In genomic region chr2:214876815-214877214, GRCh38 we compare ENCODE assay signal across 36 cellular contexts.
A peak's percentile ranks its signal among the peaks of the same experiment; 100 is the strongest.
DNase-seq lines count a peak whose midpoint lies in the region; ATAC-seq, FAIRE-seq and TF ChIP-seq lines count a peak whose summit lies in the region.
"Had no signal": no experiment of that assay in that cellular context is flagged by ENCODE, and none has a peak within 500 bp of the region (broad histone marks: within the 10 kb centered on the region; RNA-seq: fewer than 3 reads in every experiment).

No MANE protein-coding gene starts in this region.

- H3K27ac ChIP-seq in HepG2 (ENCODE audit: extremely low read length, insufficient read depth, low read length), result no peak overlapping the region
- no peak overlapping the region for H3K27ac ChIP-seq in right lobe of liver
- H3K27ac ChIP-seq in hepatocyte, result peak overlapping the region; percentile 17
- no peak overlapping the region for H3K27ac ChIP-seq in OCI-LY7 (ENCODE audit: low read depth, low read length, poor library complexity, severe bottlenecking)
- H3K27ac ChIP-seq in A673 (ENCODE audit: low read depth, low read length, poor library complexity, severe bottlenecking), result no peak overlapping the region
- H3K27ac ChIP-seq: 22Rv1; A549; BLaER1; BLaER1 treated with 17β-estradiol and CSF1 and Interleukin-3, amounts not matched to agents 10 nM and 100 nM; C4-2B had no signal

- H3K4me2 ChIP-seq in HepG2 (ENCODE audit: low read depth, low read length) (peak overlapping the region; percentile 28; the same call in 1 of the 2 replicates), hepatocyte (peak overlapping the region; percentile 3), OCI-LY7 (ENCODE audit: low read length) (no peak overlapping the region)
- H3K4me2 ChIP-seq: A549; BLaER1; BLaER1 treated with 17β-estradiol and CSF1 and Interleukin-3, amounts not matched to agents 10 nM and 100 nM had no signal

- peaks cover 11% of the 10 kb centered on the region for H3K4me1 Mint-ChIP-seq in progenitor cell of endocrine pancreas (ENCODE audit: low read depth)
- H3K4me1 Mint-ChIP-seq: B cell; CD14-positive monocyte; CD4-positive, alpha-beta memory T cell; CD4-positive, CD25-positive, alpha-beta regulatory T cell; CD8-positive, alpha-beta memory T cell had no signal

- no peaks in the 10 kb centered on the region for H3K36me3 ChIP-seq in HepG2 (replicated peaks in 1 of 2; ENCODE audit: control insufficient read depth in 1 of 2, insufficient read depth in 2 of 2, low read length in 2 of 2)
- H3K36me3 ChIP-seq in right lobe of liver, result no peaks in the 10 kb centered on the region
- no peaks in the 10 kb centered on the region for H3K36me3 ChIP-seq in hepatocyte (replicated peaks; ENCODE audit: insufficient read depth, low read depth)
- no peaks in the 10 kb centered on the region for H3K36me3 ChIP-seq in OCI-LY7 (ENCODE audit: insufficient read depth, low read length)
- H3K36me3 ChIP-seq in A673 (ENCODE audit: insufficient read depth, low read length, poor library complexity, severe bottlenecking), result no peaks in the 10 kb centered on the region
- H3K36me3 ChIP-seq: BE2C; BLaER1; BLaER1 treated with 17β-estradiol and CSF1 and Interleukin-3, amounts not matched to agents 10 nM and 100 nM had no signal

- H3K4me1 ChIP-seq in HepG2 (ENCODE audit: insufficient read depth, low read length) (peaks cover 19% of the 10 kb centered on the region), right lobe of liver (no peaks in the 10 kb centered on the region), hepatocyte (ENCODE audit: insufficient read depth) (peaks cover 4% of the 10 kb centered on the region), OCI-LY7 (ENCODE audit: insufficient read depth, low read length, poor library complexity, severe bottlenecking) (peaks cover 5% of the 10 kb centered on the region), A673 (ENCODE audit: insufficient read depth, low read length, poor library complexity, severe bottlenecking) (no peaks in the 10 kb centered on the region)
- H3K4me1 ChIP-seq: A549; BE2C; BLaER1; BLaER1 treated with 17β-estradiol and CSF1 and Interleukin-3, amounts not matched to agents 10 nM and 100 nM; Caco-2 had no signal

- H3K9me3 ChIP-seq in HepG2 (ENCODE audit: low read length) (no peaks in the 10 kb centered on the region), right lobe of liver (no peaks in the 10 kb centered on the region), hepatocyte (ENCODE audit: low read depth) (no peaks in the 10 kb centered on the region), OCI-LY7 (ENCODE audit: low read length) (no peaks in the 10 kb centered on the region), A673 (ENCODE audit: low read depth, low read length, poor library complexity, severe bottlenecking) (no peaks in the 10 kb centered on the region)
- H3K9me3 ChIP-seq: A549, BE2C, BLaER1, Caco-2 had no signal

- WGBS in HepG2 (ENCODE audit: low lambda C conversion rate), result 6% methylated on average over 4 of the region's 4 CpGs
- 54% methylated on average over 4 of the region's 4 CpGs for WGBS in right lobe of liver (ENCODE audit: insufficient coverage, low coverage, low lambda C conversion rate, missing lambda C conversion rate)
- 71% methylated on average over 4 of the region's 4 CpGs for WGBS in hepatocyte (ENCODE audit: low lambda C conversion rate, missing lambda C conversion rate)

- H3K4me3 ChIP-seq in HepG2 (replicated peaks in 1 of 3; ENCODE audit: insufficient read depth in 1 of 3, low read depth in 2 of 3, low read length in 3 of 3), result no peak overlapping the region
- H3K4me3 ChIP-seq in right lobe of liver, result no peak overlapping the region
- H3K4me3 ChIP-seq in hepatocyte, result no peak overlapping the region
- H3K4me3 ChIP-seq in OCI-LY7 (ENCODE audit: low read depth, low read length, poor library complexity, severe bottlenecking), result no peak overlapping the region
- H3K4me3 ChIP-seq in A673 (ENCODE audit: low read depth, low read length, poor library complexity, severe bottlenecking), result no peak overlapping the region
- H3K4me3 ChIP-seq: A549; BLaER1; BLaER1 treated with 17β-estradiol and CSF1 and Interleukin-3, amounts not matched to agents 10 nM and 100 nM had no signal

- H4K20me1 ChIP-seq in HepG2 (ENCODE audit: insufficient read depth, low read length) (no peaks in the 10 kb centered on the region), hepatocyte (ENCODE audit: insufficient read depth, poor library complexity, severe bottlenecking) (no peaks in the 10 kb centered on the region), OCI-LY7 (ENCODE audit: insufficient read depth, low read length) (no peaks in the 10 kb centered on the region)
- H4K20me1 ChIP-seq: BLaER1; BLaER1 treated with 17β-estradiol and CSF1 and Interleukin-3, amounts not matched to agents 10 nM and 100 nM had no signal

- peaks cover 4% of the 10 kb centered on the region for H3K36me3 Mint-ChIP-seq in progenitor cell of endocrine pancreas (ENCODE audit: insufficient read depth)
- H3K36me3 Mint-ChIP-seq: CD14-positive monocyte; CD4-positive, alpha-beta memory T cell; CD4-positive, CD25-positive, alpha-beta regulatory T cell; CD8-positive, alpha-beta T cell had no signal

- TF ChIP-seq POLR2A in HepG2 (IDR thresholded peaks at IDR 0.05; ENCODE audit: insufficient read depth in 1 of 2, low read depth in 2 of 2, low read length in 2 of 2), result no peak
- TF ChIP-seq POLR2A in right lobe of liver (IDR thresholded peaks at IDR 0.05), result no peak

- POLR2A ChIA-PET in HepG2 (lab: Yijun Ruan, JAX), result no interaction called here
- POLR2A ChIA-PET in OCI-LY7 (lab: Charles Lee), result interaction anchor here (0.9 kb wide), 1 partner anchor 83 kb away, joined by 3 read pairs; no protein-coding TSS in a partner anchor
- POLR2A ChIA-PET in A673 (lab: Charles Lee; ENCODE audit: low non-redundant PET), result no interaction called here

- H3K27ac Mint-ChIP-seq in progenitor cell of endocrine pancreas, result peak overlapping the region; percentile 59
- H3K27ac Mint-ChIP-seq: B cell; CD14-positive monocyte; CD4-positive, alpha-beta memory T cell; CD4-positive, alpha-beta T cell; CD4-positive, CD25-positive, alpha-beta regulatory T cell; CD8-positive, alpha-beta memory T cell; CD8-positive, alpha-beta T cell had no signal

- H3K27me3 ChIP-seq in HepG2 (ENCODE audit: control insufficient read depth in 1 of 2, insufficient read depth in 2 of 2, low read length in 2 of 2), result no peaks in the 10 kb centered on the region
- no peaks in the 10 kb centered on the region for H3K27me3 ChIP-seq in right lobe of liver
- H3K27me3 ChIP-seq in hepatocyte, result no peaks in the 10 kb centered on the region
- no peaks in the 10 kb centered on the region for H3K27me3 ChIP-seq in A673 (replicated peaks; ENCODE audit: insufficient read depth, low read depth, low read length, poor library complexity)
- H3K27me3 ChIP-seq: BE2C; BLaER1; BLaER1 treated with 17β-estradiol and CSF1 and Interleukin-3, amounts not matched to agents 10 nM and 100 nM had no signal

- no TSS peak for BruUV-seq in HepG2 (replicated peaks; lab: Mats Ljungman, UMichigan)
- no TSS peak for BruUV-seq in OCI-LY7 (replicated peaks; lab: Mats Ljungman, UMichigan)
- BruUV-seq in A673 (replicated peaks; lab: Mats Ljungman, UMichigan), result no TSS peak

- peak; percentile 72 for ATAC-seq in HepG2
- no peak for ATAC-seq in right lobe of liver
- ATAC-seq: A549; CD8-positive, alpha-beta T cell had no signal

- intact Hi-C loops in HepG2 (cut with micrococcal nuclease; ENCODE audit: unreplicated experiment), result no loop called here
- intact Hi-C loops in right lobe of liver (cut with DNase I), result no loop called here
- intact Hi-C loops in OCI-LY7 (cut with micrococcal nuclease; ENCODE audit: unreplicated experiment), result no loop called here
- intact Hi-C loops in A673 (cut with micrococcal nuclease; ENCODE audit: unreplicated experiment), result no loop called here

- H3K9me2 ChIP-seq in hepatocyte (replicated peaks; ENCODE audit: insufficient read depth) (no peaks in the 10 kb centered on the region), OCI-LY7 (ENCODE audit: insufficient read depth, low read length) (no peaks in the 10 kb centered on the region)

- no peak for TF ChIP-seq RAD21 in HepG2 (CRISPR knock-in tag; IDR thresholded peaks at IDR 0.05)

- no peak for TF ChIP-seq CTCF in HepG2 (CRISPR knock-in tag; IDR thresholded peaks at IDR 0.05)
- TF ChIP-seq CTCF in right lobe of liver (IDR thresholded peaks at IDR 0.05), result no peak
- no peak for TF ChIP-seq CTCF in hepatocyte (IDR thresholded peaks at IDR 0.05; ENCODE audit: poor library complexity)
- no peak for TF ChIP-seq CTCF in progenitor cell of endocrine pancreas (IDR thresholded peaks at IDR 0.05; ENCODE audit: unreplicated experiment)
- TF ChIP-seq CTCF in OCI-LY7 (conservative IDR thresholded peaks at IDR 0.05; ENCODE audit: low read length), result no peak
- TF ChIP-seq CTCF in A673 (conservative IDR thresholded peaks at IDR 0.05; ENCODE audit: low read depth, low read length), result no peak

- in situ Hi-C loops in HepG2 (cut with HindIII; ENCODE audit: extremely low pct_ligation_motif_present, low pct_unique_long_range_greater_than_20kb), result no loop called here

- DNase-seq in HepG2 (ENCODE audit: low spot score) (no peak), right lobe of liver (no peak), HuH-7 (ENCODE audit: low spot score) (peak; percentile 18), hepatocyte (ENCODE audit: low spot score) (peak; percentile 11), progenitor cell of endocrine pancreas (ENCODE audit: low spot score, unreplicated experiment) (no peak), NCI-H1694 (lab: John Stamatoyannopoulos, UW) (no peak), OCI-LY7 (ENCODE audit: low spot score) (no peak), A673 (ENCODE audit: low spot score) (no peak)
- DNase-seq: 8988T; ACHN; AML-193; BE2C; C1 segment of cervical spinal cord; Caco-2; Calu3; CD4-positive, alpha-beta memory T cell; CD4-positive, alpha-beta T cell; CD4-positive, CD25-positive, alpha-beta regulatory T cell; CD8-positive, alpha-beta memory T cell; CD8-positive, alpha-beta T cell; COR-L47; DMS 273 treated with DMSO at 0.1 percent for 48 hours; DMS153; DMS53; DMS79; DMS79 treated with DMSO at 0.1 percent for 48 hours; DND-41; EL had no signal

- H3K4me3 Mint-ChIP-seq in progenitor cell of endocrine pancreas (ENCODE audit: low read depth), result no peak overlapping the region
- H3K4me3 Mint-ChIP-seq: B cell; CD14-positive monocyte; CD4-positive, alpha-beta T cell; CD4-positive, CD25-positive, alpha-beta regulatory T cell; CD8-positive, alpha-beta memory T cell; CD8-positive, alpha-beta T cell had no signal

- H2AFZ ChIP-seq in HepG2 (ENCODE audit: low read length), result no peak overlapping the region
- H2AFZ ChIP-seq in hepatocyte, result peak overlapping the region; percentile 29
- no peak overlapping the region for H2AFZ ChIP-seq in OCI-LY7 (ENCODE audit: low read length)

- CTCF ChIA-PET in HepG2 (lab: Yijun Ruan, JAX; ENCODE audit: low intra/inter-chr PET ratio, low total read pairs) (no interaction called here), OCI-LY7 (lab: Charles Lee; ENCODE audit: unreplicated experiment) (no interaction called here), A673 (lab: Charles Lee) (no interaction called here)

- no peaks in the 10 kb centered on the region for H3K27me3 Mint-ChIP-seq in progenitor cell of endocrine pancreas
- H3K27me3 Mint-ChIP-seq: B cell; CD4-positive, alpha-beta T cell; CD4-positive, CD25-positive, alpha-beta regulatory T cell; CD8-positive, alpha-beta memory T cell had no signal

- peak; percentile 63 for FAIRE-seq in HepG2 (lab: Jason Lieb, UNC)
- FAIRE-seq: A549, D721Med had no signal

- peaks cover 29% of the 10 kb centered on the region for H3K9me3 Mint-ChIP-seq in progenitor cell of endocrine pancreas (ENCODE audit: low read depth)
- H3K9me3 Mint-ChIP-seq: CD4-positive, alpha-beta T cell had no signal

- no peaks in the 10 kb centered on the region for H3K79me2 ChIP-seq in HepG2 (ENCODE audit: insufficient read depth, low read length)
- H3K79me2 ChIP-seq in hepatocyte, result no peaks in the 10 kb centered on the region
- no peaks in the 10 kb centered on the region for H3K79me2 ChIP-seq in OCI-LY7 (ENCODE audit: insufficient read depth, low read depth, low read length)

- TF ChIP-seq EP300 in HepG2 (IDR thresholded peaks at IDR 0.05; ENCODE audit: low read depth in 2 of 2, low read length in 2 of 2) (no peak), HepG2 (CRISPR knock-in tag; IDR thresholded peaks at IDR 0.05; ENCODE audit: borderline replicate concordance) (no peak)

- H3K9ac ChIP-seq in HepG2 (ENCODE audit: insufficient read depth, low read depth, low read length), result no peak overlapping the region
- H3K9ac ChIP-seq: BLaER1; BLaER1 treated with 17β-estradiol and CSF1 and Interleukin-3, amounts not matched to agents 10 nM and 100 nM had no signal

Comparison
In these comparisons a context has a peak if more than half of its experiments do, and no peak if none do; other contexts are left out.
1. DNase-seq: peak in HuH-7 (single experiment) and hepatocyte (single experiment); none in HepG2 (single experiment), right lobe of liver (0 of 3), progenitor cell of endocrine pancreas (single experiment), NCI-H1694 (single experiment), OCI-LY7 (single experiment) and A673 (single experiment).